ENCODE assay signal across 8 cellular contexts in genomic region chr20:63520939-63521601, GRCh38. TPM values are rescaled to one million over a fixed set of nuclear protein-coding genes. Genes with fewer than 3 reads are reported as not detected.
DNase-seq lines count a peak whose midpoint lies in the region; ATAC-seq lines count a peak whose summit lies in the region.

No MANE protein-coding gene starts in this region.

- 0 to 1% methylated on average over 53 to 67 of the region's 67 CpGs for WGBS in esophagus, 2 donors

- peak; percentile 44 for ATAC-seq in HG02973 (IDR thresholded peaks at IDR 0.05; ENCODE audit: unreplicated experiment)

- H3K4me1 ChIP-seq in esophagus (ENCODE audit: control insufficient read depth in 2 of 2, insufficient read depth in 2 of 2, low read length in 1 of 2) (peaks cover 0 to 17% of the 10 kb centered on the region in 2 donors), mucosa of rectum (ENCODE audit: control insufficient read depth in 2 of 2, insufficient read depth in 2 of 2, low read length in 2 of 2) (peaks cover 17 to 23% of the 10 kb centered on the region in 2 donors)

- peak; percentile 46 for DNase-seq in SIG-M5 treated with dmso at 0.1 percent for 504 hours (lab: John Stamatoyannopoulos, UW; ENCODE audit: unreplicated experiment)
- no peak for DNase-seq in SIG-M5 (lab: John Stamatoyannopoulos, UW)
- peak; percentile 33 for DNase-seq in NCI-H460 (ENCODE audit: extremely low read depth, low read depth)
- DNase-seq in activated T-cell treated with anti-CD3 and anti-CD28 coated beads for 48 hours (ENCODE audit: low read depth): peak; percentile 68
- DNase-seq in stimulated activated CD8-positive, alpha-beta memory T cell treated with anti-CD3 and anti-CD28 coated beads, Interleukin-4, amount 100 ng/mL, for 48 hours: peak; percentile 76

- H3K9ac ChIP-seq in mucosa of rectum (ENCODE audit: low read depth in 1 of 2, low read length in 2 of 2): peak overlapping the region; percentile 79 to 88

- no peaks in the 10 kb centered on the region for H3K27me3 ChIP-seq in esophagus (ENCODE audit: control insufficient read depth in 1 of 2, insufficient read depth in 2 of 2, low read length in 2 of 2)
- H3K27me3 ChIP-seq in mucosa of rectum (ENCODE audit: control insufficient read depth in 2 of 2, insufficient read depth in 2 of 2, low read length in 2 of 2): peaks cover 0 to 2% of the 10 kb centered on the region in 2 donors

- H3K4me3 ChIP-seq in esophagus (ENCODE audit: low read depth in 1 of 2, low read length in 2 of 2): peak overlapping the region; percentile 75 to 97
- peak overlapping the region; percentile 82 to 86 for H3K4me3 ChIP-seq in mucosa of rectum (ENCODE audit: low read length in 2 of 2)

- H3K9me3 ChIP-seq in esophagus (ENCODE audit: control insufficient read depth in 2 of 2, insufficient read depth in 1 of 2, low read depth in 1 of 2, low read length in 1 of 2) (peaks cover 0 to 6% of the 10 kb centered on the region in 2 donors), mucosa of rectum (ENCODE audit: control insufficient read depth in 2 of 2, low read length in 2 of 2) (no peaks in the 10 kb centered on the region)

- H3K36me3 ChIP-seq in esophagus (ENCODE audit: control insufficient read depth in 2 of 2, insufficient read depth in 2 of 2, low read length in 1 of 2): peaks cover 0 to 19% of the 10 kb centered on the region in 2 donors
- H3K36me3 ChIP-seq in mucosa of rectum (ENCODE audit: control insufficient read depth in 2 of 2, insufficient read depth in 2 of 2, low read length in 2 of 2): peaks cover 12 to 18% of the 10 kb centered on the region in 2 donors

- peak overlapping the region; percentile 93 to 99 for H3K27ac ChIP-seq in esophagus (ENCODE audit: low read depth in 2 of 2, low read length in 1 of 2)
- peak overlapping the region; percentile 93 to 98 for H3K27ac ChIP-seq in mucosa of rectum (ENCODE audit: low read depth in 2 of 2, low read length in 2 of 2)

RNA-seq across cellular contexts. Expression of gene PPDPF, which starts 0.5 kb away (rescaled TPM):
- total RNA-seq in NCI-H460 (2014; rRNA removed; shearing (Covaris generic)): 44.7 and 63.2 TPM in 2 replicates
- polyA plus RNA-seq in NCI-H460 (2014; cell fraction: nucleus; rRNA removed): 42.1 and 61.2 TPM in 2 replicates
- polyA plus RNA-seq in esophagus: 1,000 to 10,000 TPM in 1 of 2 donors, 100 to 1,000 TPM in 1; 615 to 1,105 TPM

RNA-seq across cellular contexts. Expression of gene PTK6, which starts 16.1 kb away (rescaled TPM):
- 1.5 and 2.2 TPM in 2 replicates for total RNA-seq in NCI-H460 (2014; rRNA removed; shearing (Covaris generic))
- polyA plus RNA-seq in NCI-H460 (2014; cell fraction: nucleus; rRNA removed): 4.2 TPM in 2 replicates
- polyA plus RNA-seq in esophagus: 10 to 100 TPM; 80.1 to 81.6 TPM

RNA-seq across cellular contexts. Expression of gene EEF1A2, which starts 22.2 kb away (rescaled TPM):
- total RNA-seq in NCI-H460 (2014; rRNA removed; shearing (Covaris generic)): 224 and 275 TPM in 2 replicates
- 273 and 308 TPM in 2 replicates for polyA plus RNA-seq in NCI-H460 (2014; cell fraction: nucleus; rRNA removed)
- 1 to 10 TPM in 1 of 2 donors, under 1 TPM in 1; 0.86 to 7.3 TPM for polyA plus RNA-seq in esophagus

RNA-seq across cellular contexts. Expression of gene SRMS, which starts 26.5 kb away (rescaled TPM):
- not detected in 2 replicates for total RNA-seq in NCI-H460 (2014; rRNA removed; shearing (Covaris generic))
- polyA plus RNA-seq in NCI-H460 (2014; cell fraction: nucleus; rRNA removed): not detected in 2 replicates
- polyA plus RNA-seq in esophagus: under 1 TPM in 1 of 2 donors, not detected in 1; 0.04 TPM

RNA-seq across cellular contexts. Expression of gene FNDC11, which starts 32.9 kb away (rescaled TPM):
- 0.05 TPM in 1 of 2 replicates, not detected in the other for total RNA-seq in NCI-H460 (2014; rRNA removed; shearing (Covaris generic))
- polyA plus RNA-seq in NCI-H460 (2014; cell fraction: nucleus; rRNA removed): 0.18 TPM in 1 of 2 replicates, not detected in the other
- polyA plus RNA-seq in esophagus: under 1 TPM; 0.07 to 0.26 TPM
